8 cellular contexts compared by ENCODE assay signal in the genomic region with DNA sequence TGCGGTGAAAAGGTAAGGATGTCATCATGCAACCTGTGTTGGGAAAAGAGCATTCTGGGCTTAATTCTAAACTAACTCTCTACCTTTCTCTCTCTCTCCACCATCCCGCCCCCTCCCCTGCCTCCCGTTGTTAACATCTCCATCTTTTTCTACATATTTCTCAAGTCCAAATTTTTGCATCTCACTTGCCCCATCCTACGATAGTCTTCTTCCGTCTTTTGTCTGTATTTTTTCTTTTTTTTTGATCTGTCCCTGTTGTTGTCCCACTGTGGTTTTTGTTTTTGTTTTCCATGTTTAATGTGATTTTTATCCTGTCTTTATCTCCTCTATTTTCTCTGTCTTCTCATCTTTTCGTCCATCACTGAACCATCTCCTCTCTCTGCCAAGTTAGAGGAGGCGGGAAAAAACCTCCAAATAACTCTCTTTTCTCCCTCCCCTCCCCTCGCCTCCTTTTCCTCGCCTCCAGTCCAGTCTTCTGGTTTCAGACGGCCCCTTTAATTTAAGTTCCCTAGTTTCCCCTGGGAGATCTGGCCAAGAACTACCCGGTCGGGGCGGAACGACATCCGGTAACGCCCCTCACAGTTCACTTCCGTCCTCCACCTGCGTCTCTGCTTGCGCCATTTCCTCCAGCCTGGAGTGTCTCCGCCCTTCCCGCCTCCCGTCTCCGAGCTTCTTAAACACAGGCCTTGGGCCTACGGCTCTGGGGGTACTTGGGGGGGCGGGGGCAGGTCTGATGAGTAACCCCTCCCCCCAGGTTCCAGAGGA. TPM values are rescaled to one million over a fixed set of nuclear protein-coding genes. Genes with fewer than 3 reads are reported as not detected.
DNase-seq lines count a peak whose midpoint lies in the region; ATAC-seq and TF ChIP-seq lines count a peak whose summit lies in the region.

A gene with protein sequence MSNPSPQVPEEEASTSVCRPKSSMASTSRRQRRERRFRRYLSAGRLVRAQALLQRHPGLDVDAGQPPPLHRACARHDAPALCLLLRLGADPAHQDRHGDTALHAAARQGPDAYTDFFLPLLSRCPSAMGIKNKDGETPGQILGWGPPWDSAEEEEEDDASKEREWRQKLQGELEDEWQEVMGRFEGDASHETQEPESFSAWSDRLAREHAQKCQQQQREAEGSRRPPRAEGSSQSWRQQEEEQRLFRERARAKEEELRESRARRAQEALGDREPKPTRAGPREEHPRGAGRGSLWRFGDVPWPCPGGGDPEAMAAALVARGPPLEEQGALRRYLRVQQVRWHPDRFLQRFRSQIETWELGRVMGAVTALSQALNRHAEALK (plus strand): TSS at position 647 of the 765 bp plus-strand sequence. CDS start 87 bp downstream, at position 734.

- H3K27me3 ChIP-seq in HUES6 (ENCODE audit: control insufficient read depth, insufficient read depth, low read length) (no peaks in the 10 kb centered on the region), OCI-LY1 (ENCODE audit: insufficient read depth, low read length) (no peaks in the 10 kb centered on the region)

- no peaks in the 10 kb centered on the region for H3K79me2 ChIP-seq in OCI-LY1 (ENCODE audit: insufficient read depth, low read length)

- H4K20me1 ChIP-seq in OCI-LY1 (ENCODE audit: insufficient read depth, low read length) = no peaks in the 10 kb centered on the region

- ATAC-seq in GM19467 (IDR thresholded peaks at IDR 0.05; ENCODE audit: unreplicated experiment) = peak; percentile 57

- in situ Hi-C loops in endometrial microvascular endothelial cells (cut with HindIII; ENCODE audit: inconsistent ontology term, low pct_unique_long_range_greater_than_20kb, low sequenced_read_pairs) = no loop called here

- H2AFZ ChIP-seq in OCI-LY1 (ENCODE audit: low read length) = peak within 1 kb of the TSS; percentile 76

- DNase-seq in CD1c-positive myeloid dendritic cell (ENCODE audit: extremely low spot score) (peak; percentile 95), mesenteric fat pad (ENCODE audit: low spot score) (peak; percentile 96)
- peak; percentile 84 for DNase-seq in activated CD8-positive, alpha-beta memory T cell treated with anti-CD3 and anti-CD28 coated beads, Interleukin-2, amount 50 U/mL, for 24 hours (ENCODE audit: extremely low read depth)
- DNase-seq in stimulated activated CD8-positive, alpha-beta memory T cell treated with anti-CD3 and anti-CD28 coated beads, Interleukin-15, amount 100 ng/mL, for 1 hour (ENCODE audit: low read depth) = peak; percentile 80

- H3K4me3 ChIP-seq in HUES6 (ENCODE audit: low read depth, low read length) (peak within 1 kb of the TSS; percentile 60), OCI-LY1 (ENCODE audit: low read depth, low read length, poor library complexity, severe bottlenecking) (peak within 1 kb of the TSS; percentile 64)

- H3K9ac ChIP-seq in HUES6 (ENCODE audit: low read length) (peak within 1 kb of the TSS; percentile 45), OCI-LY1 (ENCODE audit: low read length) (peak within 1 kb of the TSS; percentile 77)

- H3K27ac ChIP-seq in HUES6 (ENCODE audit: low read depth, low read length) = peak within 1 kb of the TSS; percentile 31
- peak within 1 kb of the TSS; percentile 75 for H3K27ac ChIP-seq in OCI-LY1 (ENCODE audit: low read depth, low read length, poor library complexity, severe bottlenecking)

- peaks cover 21% of the 10 kb centered on the region for H3K36me3 ChIP-seq in HUES6 (ENCODE audit: control insufficient read depth, insufficient read depth, low read length)
- H3K36me3 ChIP-seq in OCI-LY1 (ENCODE audit: insufficient read depth, low read length) = peaks cover 7% of the 10 kb centered on the region

- TF ChIP-seq CTCF in OCI-LY1 (IDR thresholded peaks at IDR 0.05; ENCODE audit: low read length) = no peak

- peak within 1 kb of the TSS; percentile 92 for H3K4me2 ChIP-seq in OCI-LY1 (ENCODE audit: low read length)

- no peaks in the 10 kb centered on the region for H3K9me3 ChIP-seq in HUES6 (ENCODE audit: control insufficient read depth, insufficient read depth, low read depth, low read length)
- no peaks in the 10 kb centered on the region for H3K9me3 ChIP-seq in OCI-LY1 (ENCODE audit: low read length)

- H3F3A ChIP-seq in OCI-LY1 (ENCODE audit: insufficient read depth, low read length) = no peaks in the 10 kb centered on the region

- H3K9me2 ChIP-seq in OCI-LY1 (ENCODE audit: low read depth, low read length) = no peaks in the 10 kb centered on the region

- H3K4me1 ChIP-seq in HUES6 (ENCODE audit: control insufficient read depth, insufficient read depth, low read length) (peaks cover 15% of the 10 kb centered on the region; the same call in 1 of the 2 replicates), OCI-LY1 (ENCODE audit: insufficient read depth, low read length, severe bottlenecking) (peaks cover 66% of the 10 kb centered on the region)

RNA-seq across cellular contexts. Expression of the gene that starts here (rescaled TPM):
- 13.1 TPM for total RNA-seq in endometrial microvascular endothelial cells (ENCODE audit: inconsistent ontology term)
- total RNA-seq in mesenteric fat pad = 11.4 TPM

Comparison
In these comparisons a context has a peak if more than half of its experiments do, and no peak if none do; other contexts are left out.
1. Peak in every context shown above with its lines: DNase-seq, ATAC-seq, H3K4me3 ChIP-seq and H3K27ac ChIP-seq.